ENCODE assay signal across 1 cellular context in genomic region chr2:222859786-222860726, GRCh38.
TF ChIP-seq lines count a peak whose summit lies in the region.

No MANE protein-coding gene starts in this region.

TF ChIP-seq in IMR-90, 13 proteins besides CTCF, POLR2A, EP300 and RAD21 (continued from another document):
- TF ChIP-seq, protein P1, sequence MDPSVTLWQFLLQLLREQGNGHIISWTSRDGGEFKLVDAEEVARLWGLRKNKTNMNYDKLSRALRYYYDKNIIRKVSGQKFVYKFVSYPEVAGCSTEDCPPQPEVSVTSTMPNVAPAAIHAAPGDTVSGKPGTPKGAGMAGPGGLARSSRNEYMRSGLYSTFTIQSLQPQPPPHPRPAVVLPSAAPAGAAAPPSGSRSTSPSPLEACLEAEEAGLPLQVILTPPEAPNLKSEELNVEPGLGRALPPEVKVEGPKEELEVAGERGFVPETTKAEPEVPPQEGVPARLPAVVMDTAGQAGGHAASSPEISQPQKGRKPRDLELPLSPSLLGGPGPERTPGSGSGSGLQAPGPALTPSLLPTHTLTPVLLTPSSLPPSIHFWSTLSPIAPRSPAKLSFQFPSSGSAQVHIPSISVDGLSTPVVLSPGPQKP (IDR thresholded peaks at IDR 0.05; ENCODE audit: borderline replicate concordance, low read depth, low read length): no peak
- TF ChIP-seq RFX5 (IDR thresholded peaks at IDR 0.05; ENCODE audit: low read depth, low read length): no peak
